In genomic region chr4:15677507-15677988, GRCh38 we compare ENCODE assay signal across 8 cellular contexts. TPM values are rescaled to one million over a fixed set of nuclear protein-coding genes. Genes with fewer than 3 reads are reported as not detected.
DNase-seq lines count a peak whose midpoint lies in the region; ATAC-seq and TF ChIP-seq lines count a peak whose summit lies in the region.

No MANE protein-coding gene starts in this region.

- H3K9me3 ChIP-seq in colonic mucosa (no peaks in the 10 kb centered on the region), right lobe of liver (no peaks in the 10 kb centered on the region), spleen (no peaks in the 10 kb centered on the region)

- ATAC-seq in right lobe of liver = peak; percentile 17 to 69 (median 58)
- ATAC-seq in GM21576 (IDR thresholded peaks at IDR 0.05; ENCODE audit: unreplicated experiment) = no peak
- ATAC-seq in HG03565 (IDR thresholded peaks at IDR 0.05; ENCODE audit: unreplicated experiment) = no peak

- no peaks in the 10 kb centered on the region for H3K9me3 Mint-ChIP-seq in Calu3 (ENCODE audit: low read depth, unreplicated experiment)

- H3K36me3 ChIP-seq in colonic mucosa (no peaks in the 10 kb centered on the region), right lobe of liver (no peaks in the 10 kb centered on the region), spleen (no peaks in the 10 kb centered on the region)

- BruUV-seq in Calu3 (replicated peaks; lab: Mats Ljungman, UMichigan) = no TSS peak

- no peaks in the 10 kb centered on the region for H3K27me3 Mint-ChIP-seq in Calu3 (ENCODE audit: unreplicated experiment)

- intact Hi-C loops in Calu3 (cut with micrococcal nuclease; ENCODE audit: unreplicated experiment) = loop anchor here (1.0 to 5.0 kb wide), 2 partner anchors 12 to 40 kb away; no protein-coding TSS in a partner anchor
- intact Hi-C loops in colonic mucosa (cut with DNase I) = no loop called here
- intact Hi-C loops in right lobe of liver (cut with DNase I) = no loop called here
- intact Hi-C loops in spleen (cut with DNase I; ENCODE audit: low total_unique reads) = no loop called here

- H3K27ac ChIP-seq in colonic mucosa (no peak overlapping the region), right lobe of liver (peak overlapping the region in 2 of 3 donors; percentile 43 to 81), spleen (peak overlapping the region in 1 of 8 donors; percentile 23)

- DNase-seq in Calu3 = peak; percentile 84
- peak; percentile 68 for DNase-seq in colonic mucosa
- peak in 1 of 3 donors; percentile 73 for DNase-seq in right lobe of liver
- DNase-seq in spleen = no peak
- DNase-seq in hypothalamus (lab: John Stamatoyannopoulos, UW) = no peak

- WGBS in right lobe of liver (ENCODE audit: insufficient coverage, low coverage, low lambda C conversion rate, missing lambda C conversion rate) = 44% methylated on average over 2 of the region's 2 CpGs
- 88 to 96% (median 90%) methylated on average over 2 of the region's 2 CpGs for WGBS in spleen, 5 donors

- H3K4me1 ChIP-seq in colonic mucosa (no peaks in the 10 kb centered on the region), right lobe of liver (peaks cover 0 to 19% (median 0%) of the 10 kb centered on the region in 4 donors), spleen (peaks cover 3 to 84% (median 20%) of the 10 kb centered on the region in 6 donors)

- H3K4me3 Mint-ChIP-seq in Calu3 (ENCODE audit: low read depth, unreplicated experiment) = peak overlapping the region; percentile 51

- TF ChIP-seq EP300 in Ishikawa (IDR thresholded peaks at IDR 0.05; ENCODE audit: borderline replicate concordance) = no peak

- no peak overlapping the region for H3K4me3 ChIP-seq in colonic mucosa
- no peak overlapping the region for H3K4me3 ChIP-seq in right lobe of liver
- no peak overlapping the region for H3K4me3 ChIP-seq in spleen

- H3K27ac Mint-ChIP-seq in Calu3 (ENCODE audit: unreplicated experiment) = peak overlapping the region; percentile 53

- peaks cover 37% of the 10 kb centered on the region for H3K36me3 Mint-ChIP-seq in Calu3 (ENCODE audit: insufficient read depth, unreplicated experiment)

- TF ChIP-seq POLR2A in right lobe of liver (IDR thresholded peaks at IDR 0.05) (no peak), spleen (IDR thresholded peaks at IDR 0.05) (no peak)

- TF ChIP-seq CTCF in Calu3 (IDR thresholded peaks at IDR 0.05; ENCODE audit: unreplicated experiment) (no peak), colonic mucosa (IDR thresholded peaks at IDR 0.05) (no peak), right lobe of liver (IDR thresholded peaks at IDR 0.05) (peak in 1 of 4 donors; percentile 19), spleen (IDR thresholded peaks at IDR 0.05 in 8 of 11, conservative IDR thresholded peaks at IDR 0.05 in 3 of 11) (no peak)

- H3K27me3 ChIP-seq in colonic mucosa (no peaks in the 10 kb centered on the region), right lobe of liver (no peaks in the 10 kb centered on the region), spleen (replicated peaks in 1 of 7) (no peaks in the 10 kb centered on the region)

- H3K4me1 Mint-ChIP-seq in Calu3 (ENCODE audit: low read depth, unreplicated experiment) = no peaks in the 10 kb centered on the region

- H3K9ac ChIP-seq in colonic mucosa (ENCODE audit: low read depth in 2 of 2, low read length in 2 of 2) = no peak overlapping the region

- no peak for TF ChIP-seq RAD21 in Ishikawa (IDR thresholded peaks at IDR 0.05; ENCODE audit: low read depth)

- CTCF ChIA-PET in Calu3 (lab: Charles Lee) = interaction anchor here (0.7 to 1.1 kb wide), 3 partner anchors 11 to 208 kb away, joined by 3 read pairs; partner anchors contain the start of gene CC2D2A

TF ChIP-seq in Ishikawa, 13 proteins besides CTCF, POLR2A, EP300 and RAD21:
- TF ChIP-seq YY1 (IDR thresholded peaks at IDR 0.05; ENCODE audit: low read depth) = peak; percentile 61; the same call in 1 of the 2 replicates
- TF ChIP-seq TEAD4 (IDR thresholded peaks at IDR 0.05) = peak; percentile 64
- TF ChIP-seq ZBTB7A (IDR thresholded peaks at IDR 0.05; ENCODE audit: low read depth) = no peak
- peak; percentile 38; the same call in 1 of the 2 replicates for TF ChIP-seq TCF12 (IDR thresholded peaks at IDR 0.05; ENCODE audit: low read depth)
- peak; percentile 76 for TF ChIP-seq NFIC (IDR thresholded peaks at IDR 0.05)
- no peak for TF ChIP-seq TAF1 (IDR thresholded peaks at IDR 0.05; ENCODE audit: low read depth)

RNA-seq across cellular contexts. Expression of gene FAM200B, which starts 4.1 kb away (rescaled TPM):
- 18.6 and 22.6 TPM in 2 replicates for total RNA-seq in Calu3 (2022)
- total RNA-seq in colonic mucosa = 10 to 100 TPM; 27.3 to 32.2 TPM
- total RNA-seq in right lobe of liver = 10 to 100 TPM; 11.8 to 20.9 (median 16.7) TPM
- 10 to 100 TPM; 17.4 to 42.0 (median 27.9) TPM for total RNA-seq in spleen
- polyA plus RNA-seq in spleen = 10 to 100 TPM; 28.0 to 39.8 (median 38.6) TPM

RNA-seq across cellular contexts. Expression of gene FBXL5, which starts 22.4 kb away (rescaled TPM):
- total RNA-seq in Calu3 (2022) (26.4 and 27.0 TPM in 2 replicates), colonic mucosa (10 to 100 TPM; 43.4 to 52.1 TPM), right lobe of liver (10 to 100 TPM; 38.3 to 59.5 (median 46.8) TPM), spleen (100 to 1,000 TPM in 5 of 7 donors, 10 to 100 TPM in 2; 98.2 to 210 (median 141) TPM)
- polyA plus RNA-seq in spleen = 10 to 100 TPM; 33.8 to 54.1 (median 33.9) TPM

RNA-seq across cellular contexts. Expression of gene BST1, which starts 25.3 kb away (rescaled TPM):
- total RNA-seq in Calu3 (2022) (4.7 and 6.0 TPM in 2 replicates), colonic mucosa (10 to 100 TPM in 1 of 2 donors, 1 to 10 TPM in 1; 9.2 to 12.4 TPM), right lobe of liver (1 to 10 TPM; 2.7 to 5.3 (median 4.3) TPM), spleen (10 to 100 TPM; 12.3 to 54.3 (median 25.1) TPM)
- 1 to 10 TPM; 3.8 to 5.9 (median 4.8) TPM for polyA plus RNA-seq in spleen

Comparison
In these comparisons a context has a peak if more than half of its experiments do, and no peak if none do; other contexts are left out.
1. DNase-seq: peak in Calu3 (single experiment) and colonic mucosa (single experiment); none in spleen (single experiment) and hypothalamus (0 of 51).
2. ATAC-seq: peak in right lobe of liver (4 of 4); none in GM21576 (single experiment) and HG03565 (single experiment).